Comparison of ENCODE assay signal across 8 cellular contexts in genomic region chr7:128932862-128933821, GRCh38. TPM values are rescaled to one million over a fixed set of nuclear protein-coding genes. Genes with fewer than 3 reads are reported as not detected.
A peak's percentile ranks its signal among the peaks of the same experiment; 100 is the strongest.
DNase-seq lines count a peak whose midpoint lies in the region; ATAC-seq and TF ChIP-seq lines count a peak whose summit lies in the region.

No MANE protein-coding gene starts in this region.

- no peaks in the 10 kb centered on the region for H3K9me3 Mint-ChIP-seq in activated B cell treated with CpG ODN at 0.5 μM for 24 hours

- peak overlapping the region; percentile 92 for H3K27ac Mint-ChIP-seq in activated B cell treated with CpG ODN at 0.5 μM for 24 hours

- H3K4me2 ChIP-seq in PC-9 = no peak overlapping the region

- H3K36me3 ChIP-seq in H7 (replicated peaks; ENCODE audit: control insufficient read depth, insufficient read depth, low read length) (no peaks in the 10 kb centered on the region), left lung (no peaks in the 10 kb centered on the region), PC-9 (ENCODE audit: low read depth) (no peaks in the 10 kb centered on the region)

- no peaks in the 10 kb centered on the region for H3K9me2 ChIP-seq in PC-9 (ENCODE audit: insufficient read depth)

- H3K4me3 Mint-ChIP-seq in activated B cell treated with CpG ODN at 0.5 μM for 24 hours = peak overlapping the region; percentile 79

- DNase-seq in GDM1 (lab: John Stamatoyannopoulos, UW) (peak; percentile 74), H7 (peak; percentile 56), activated B cell treated with CpG ODN at 0.5 μM for 24 hours (no peak), left lung (peak in 1 of 2 donors; percentile 70), PC-9 (no peak), iPS-NIHi7 (ENCODE audit: extremely low spot score) (no peak), cerebellar nuclear complex (lab: John Stamatoyannopoulos, UW) (no peak)

- no peaks in the 10 kb centered on the region for H4K20me1 ChIP-seq in PC-9 (ENCODE audit: insufficient read depth)

- POLR2A ChIA-PET in activated B cell treated with CpG ODN at 0.5 μM for 24 hours (lab: Charles Lee) = interaction anchor here (0.6 to 2.6 kb wide), 8 partner anchors 8 to 122 kb away, joined by 3 to 12 read pairs (median 6); partner anchors contain the start of gene TNPO3
- POLR2A ChIA-PET in PC-9 (lab: Charles Lee; ENCODE audit: unreplicated experiment) = interaction anchor here (0.7 kb wide), 1 partner anchor 11 kb away, joined by 4 read pairs; no protein-coding TSS in a partner anchor

- no peak overlapping the region for H2AFZ ChIP-seq in PC-9

- no peaks in the 10 kb centered on the region for H3K9me3 ChIP-seq in left lung
- H3K9me3 ChIP-seq in PC-9 (ENCODE audit: insufficient read depth, low read depth) = no peaks in the 10 kb centered on the region

- H3K27me3 Mint-ChIP-seq in activated B cell treated with CpG ODN at 0.5 μM for 24 hours = no peaks in the 10 kb centered on the region

- H3K27me3 ChIP-seq in H7 (ENCODE audit: control insufficient read depth, insufficient read depth, low read length) = peaks cover 20% of the 10 kb centered on the region
- H3K27me3 ChIP-seq in left lung = peaks cover 0 to 23% of the 10 kb centered on the region in 2 donors
- H3K27me3 ChIP-seq in PC-9 (ENCODE audit: insufficient read depth, low read depth) = peaks cover 8% of the 10 kb centered on the region

- CTCF ChIA-PET in activated B cell treated with CpG ODN at 0.5 μM for 24 hours (lab: Charles Lee) (interaction anchor here (1.0 to 1.5 kb wide), 4 partner anchors 19 to 285 kb away, joined by 3 to 8 read pairs (median 4); no protein-coding TSS in a partner anchor), PC-9 (lab: Charles Lee) (no interaction called here)

- intact Hi-C loops in activated B cell treated with CpG ODN at 0.5 μM for 24 hours (cut with micrococcal nuclease) = loop anchor here (1.0 to 10.0 kb wide), 2 partner anchors 8 to 682 kb away; partner anchors contain the start of gene NRF1
- intact Hi-C loops in left lung (cut with DNase I) = no loop called here
- intact Hi-C loops in PC-9 (cut with micrococcal nuclease; ENCODE audit: unreplicated experiment) = no loop called here

- no peaks in the 10 kb centered on the region for H3K79me2 ChIP-seq in PC-9 (ENCODE audit: low read depth)

- TF ChIP-seq CTCF in activated B cell treated with CpG ODN at 0.5 μM for 24 hours (IDR thresholded peaks at IDR 0.05) = no peak
- TF ChIP-seq CTCF in left lung (IDR thresholded peaks at IDR 0.05) = no peak
- no peak for TF ChIP-seq CTCF in PC-9 (conservative IDR thresholded peaks at IDR 0.05)

- ATAC-seq in activated B cell treated with CpG ODN at 0.5 μM for 24 hours (ENCODE audit: low read depth) (peak; percentile 43), left lung (peak; percentile 58), GM21381 (IDR thresholded peaks at IDR 0.05; ENCODE audit: unreplicated experiment) (no peak)

- no TSS peak for BruUV-seq in PC-9 (replicated peaks; lab: Mats Ljungman, UMichigan)

- H3K4me1 ChIP-seq in left lung (peaks cover 0 to 44% of the 10 kb centered on the region in 2 donors), PC-9 (replicated peaks; ENCODE audit: insufficient read depth) (no peaks in the 10 kb centered on the region)

- H3K4me3 ChIP-seq in H7 (ENCODE audit: insufficient read depth, low read depth, low read length) = no peak overlapping the region
- H3K4me3 ChIP-seq in left lung = no peak overlapping the region
- H3K4me3 ChIP-seq in PC-9 = no peak overlapping the region

- peaks cover 47% of the 10 kb centered on the region for H3K4me1 Mint-ChIP-seq in activated B cell treated with CpG ODN at 0.5 μM for 24 hours

- H3K27ac ChIP-seq in left lung (peak overlapping the region; percentile 19 to 35), PC-9 (no peak overlapping the region)

- no peaks in the 10 kb centered on the region for H3F3A ChIP-seq in PC-9 (ENCODE audit: insufficient read depth, low read depth)

- H3K36me3 Mint-ChIP-seq in activated B cell treated with CpG ODN at 0.5 μM for 24 hours (ENCODE audit: low read depth) = peaks cover 2% of the 10 kb centered on the region

RNA-seq across cellular contexts. Expression of gene IRF5, which starts 4.6 kb away (rescaled TPM):
- 0.48 and 0.62 TPM in 2 replicates for total RNA-seq in H7 (2014; rRNA removed; shearing (Covaris generic))
- total RNA-seq in activated B cell treated with CpG ODN at 0.5 μM for 24 hours = 145 and 164 TPM in 2 replicates
- total RNA-seq in left lung = 10 to 100 TPM; 18.2 to 35.5 TPM
- total RNA-seq in PC-9 (2021) = 3.4 and 5.8 TPM in 2 replicates

RNA-seq across cellular contexts. Expression of gene KCP, which starts 22.6 kb away (rescaled TPM):
- total RNA-seq in H7 (2014; rRNA removed; shearing (Covaris generic)) = 2.5 and 3.4 TPM in 2 replicates
- total RNA-seq in activated B cell treated with CpG ODN at 0.5 μM for 24 hours = 4.1 and 4.4 TPM in 2 replicates
- 1 to 10 TPM; 1.5 to 1.7 TPM for total RNA-seq in left lung
- total RNA-seq in PC-9 (2021) = 9.9 and 15.4 TPM in 2 replicates

Comparison
In these comparisons a context has a peak if more than half of its experiments do, and no peak if none do; other contexts are left out.
1. DNase-seq: peak in GDM1 (single experiment) and H7 (single experiment); none in activated B cell treated with CpG ODN at 0.5 μM for 24 hours (single experiment), PC-9 (0 of 2), iPS-NIHi7 (single experiment) and cerebellar nuclear complex (0 of 2).